In the genomic region with DNA sequence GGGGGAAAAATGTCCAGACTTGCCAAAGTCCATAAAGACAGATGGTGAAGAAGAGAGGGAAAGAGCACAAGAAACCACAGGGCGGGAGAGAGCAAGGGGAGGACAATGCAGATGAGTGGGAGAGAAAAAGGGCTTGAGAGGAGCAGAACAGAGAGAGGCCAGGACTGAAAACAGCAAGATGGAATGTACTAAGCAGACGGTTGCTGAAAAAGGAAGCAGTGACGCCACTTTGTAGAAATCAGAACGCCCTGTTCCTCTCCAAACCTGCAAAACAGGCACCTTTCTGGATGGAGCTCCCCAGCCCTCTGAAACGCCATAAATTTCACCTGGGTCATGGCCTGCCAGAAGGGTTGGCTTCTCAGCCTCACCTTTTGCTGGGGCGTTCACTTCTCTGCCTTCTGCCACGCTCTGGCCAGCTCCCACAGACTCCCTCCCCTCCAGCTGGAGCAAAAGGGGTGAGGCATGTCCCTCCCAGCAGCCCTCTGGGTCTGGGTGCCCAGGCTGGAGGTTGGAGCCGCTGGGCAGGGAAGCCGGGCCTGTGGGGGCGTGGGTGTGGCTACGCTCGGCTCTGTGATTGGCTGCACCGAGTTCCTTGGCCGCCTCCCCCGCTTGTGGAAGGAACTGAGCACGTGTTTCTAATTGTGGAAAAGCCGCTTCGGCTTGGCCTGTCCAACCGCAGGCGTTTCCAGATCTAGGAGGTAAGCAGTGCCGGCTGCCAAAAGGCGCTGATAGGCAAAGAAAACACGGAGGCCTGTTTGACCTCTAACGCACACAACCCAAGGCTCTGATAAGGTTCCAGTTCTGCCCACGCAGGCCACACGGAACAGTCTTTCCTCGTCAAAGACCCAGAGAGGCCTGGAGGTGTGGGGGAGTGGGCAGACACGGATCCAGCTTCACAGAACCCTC, we compare ENCODE assay signal across 8 cellular contexts. TPM values are rescaled to one million over a fixed set of nuclear protein-coding genes. Genes with fewer than 3 reads are reported as not detected.
DNase-seq lines count a peak whose midpoint lies in the region; ATAC-seq and TF ChIP-seq lines count a peak whose summit lies in the region.

No MANE protein-coding gene starts in this region.

- H3K36me3 Mint-ChIP-seq in nephron progenitor cell (ENCODE audit: low read depth), result peaks cover 42% of the 10 kb centered on the region
- no peaks in the 10 kb centered on the region for H3K36me3 Mint-ChIP-seq in activated T-helper 17 cell treated with anti-CD3 and anti-CD28 coated beads, Interleukin-2, amount 50 U/mL, for 72 hours (ENCODE audit: low read depth)

- no peaks in the 10 kb centered on the region for H3K9me3 ChIP-seq in Peyer's patch
- H3K9me3 ChIP-seq in esophagus squamous epithelium, result no peaks in the 10 kb centered on the region

- TF ChIP-seq POLR2A in Peyer's patch (IDR thresholded peaks at IDR 0.05), result no peak
- peak in 2 of 4 donors; percentile 82 to 86 for TF ChIP-seq POLR2A in esophagus squamous epithelium (IDR thresholded peaks at IDR 0.05)

- TF ChIP-seq CTCF in Peyer's patch (IDR thresholded peaks at IDR 0.05), result no peak
- no peak for TF ChIP-seq CTCF in esophagus squamous epithelium (IDR thresholded peaks at IDR 0.05)
- no peak for TF ChIP-seq CTCF in nephron progenitor cell (IDR thresholded peaks at IDR 0.05)

- H3K4me1 ChIP-seq in Peyer's patch, result peaks cover 0 to 9% (median 0%) of the 10 kb centered on the region in 4 donors
- H3K4me1 ChIP-seq in esophagus squamous epithelium, result peaks cover 30 to 94% (median 40%) of the 10 kb centered on the region in 3 donors

- H3K27ac Mint-ChIP-seq in nephron progenitor cell, result peak overlapping the region; percentile 96
- no peak overlapping the region for H3K27ac Mint-ChIP-seq in activated T-helper 17 cell treated with anti-CD3 and anti-CD28 coated beads, Interleukin-2, amount 50 U/mL, for 72 hours

- in situ Hi-C loops in G401 (cut with HindIII; ENCODE audit: low sequenced_read_pairs), result no loop called here

- H3K9me3 Mint-ChIP-seq in nephron progenitor cell, result peaks cover 3% of the 10 kb centered on the region
- H3K9me3 Mint-ChIP-seq in activated T-helper 17 cell treated with anti-CD3 and anti-CD28 coated beads, Interleukin-2, amount 50 U/mL, for 72 hours, result no peaks in the 10 kb centered on the region

- H3K36me3 ChIP-seq in Peyer's patch (no peaks in the 10 kb centered on the region), esophagus squamous epithelium (peaks cover 0 to 7% (median 0%) of the 10 kb centered on the region in 3 donors)

- no peak for ATAC-seq in HG02798 (IDR thresholded peaks at IDR 0.05; ENCODE audit: poor library complexity, unreplicated experiment)
- no peak for ATAC-seq in activated T-helper 17 cell treated with anti-CD3 and anti-CD28 coated beads, Interleukin-2, amount 50 U/mL, for 72 hours (replicated peaks)

- H3K27ac ChIP-seq in Peyer's patch (peak overlapping the region; percentile 60 to 80 (median 70)), esophagus squamous epithelium (peak overlapping the region; percentile 87 to 98 (median 96))

- DNase-seq in G401 (ENCODE audit: low spot score) (peak; percentile 96), Peyer's patch (peak; percentile 31 to 84 (median 77)), esophagus squamous epithelium (lab: John Stamatoyannopoulos, UW) (peak; percentile 28), nephron progenitor cell (peak; percentile 42), T-helper 9 cell (no peak), HCEC 1CT (no peak)

- peak overlapping the region; percentile 34 for H3K4me3 Mint-ChIP-seq in nephron progenitor cell
- no peak overlapping the region for H3K4me3 Mint-ChIP-seq in activated T-helper 17 cell treated with anti-CD3 and anti-CD28 coated beads, Interleukin-2, amount 50 U/mL, for 72 hours

- H3K27me3 Mint-ChIP-seq in nephron progenitor cell (ENCODE audit: low read depth, poor library complexity), result no peaks in the 10 kb centered on the region
- peaks cover 15% of the 10 kb centered on the region for H3K27me3 Mint-ChIP-seq in activated T-helper 17 cell treated with anti-CD3 and anti-CD28 coated beads, Interleukin-2, amount 50 U/mL, for 72 hours

- H3K27me3 ChIP-seq in Peyer's patch (no peaks in the 10 kb centered on the region), esophagus squamous epithelium (no peaks in the 10 kb centered on the region)

- peaks cover 59% of the 10 kb centered on the region for H3K4me1 Mint-ChIP-seq in nephron progenitor cell
- H3K4me1 Mint-ChIP-seq in activated T-helper 17 cell treated with anti-CD3 and anti-CD28 coated beads, Interleukin-2, amount 50 U/mL, for 72 hours, result no peaks in the 10 kb centered on the region

- H3K4me3 ChIP-seq in Peyer's patch, result peak overlapping the region in 1 of 4 donors; percentile 29
- peak overlapping the region; percentile 11 to 63 (median 44) for H3K4me3 ChIP-seq in esophagus squamous epithelium

- intact Hi-C loops in esophagus squamous epithelium (cut with DNase I), result no loop called here

- WGBS in esophagus squamous epithelium, 2 donors, result 15% methylated on average over 10 to 12 of the region's 28 CpGs

RNA-seq across cellular contexts. Expression of gene SLC7A8, which starts 29.3 kb away (rescaled TPM):
- 14.5 and 15.9 TPM in 2 replicates for total RNA-seq in G401 (2014; rRNA removed; shearing (Covaris generic))
- total RNA-seq in Peyer's patch, result 10 to 100 TPM; 21.8 to 56.9 (median 35.0) TPM
- 10 to 100 TPM; 22.2 to 58.0 (median 39.8) TPM for total RNA-seq in esophagus squamous epithelium
- under 1 TPM; 0.61 to 0.69 TPM for total RNA-seq in activated T-helper 17 cell treated with anti-CD3 and anti-CD28 coated beads, Interleukin-2, amount 50 U/mL, for 72 hours

RNA-seq across cellular contexts. Expression of gene CEBPE, which starts 35.1 kb away (rescaled TPM):
- total RNA-seq in G401 (2014; rRNA removed; shearing (Covaris generic)), result not detected in 2 replicates
- total RNA-seq in Peyer's patch (not detected), esophagus squamous epithelium (not detected)
- total RNA-seq in activated T-helper 17 cell treated with anti-CD3 and anti-CD28 coated beads, Interleukin-2, amount 50 U/mL, for 72 hours, result not detected

RNA-seq across cellular contexts. Expression of gene CIROP, which starts 49.4 kb away (rescaled TPM):
- total RNA-seq in G401 (2014; rRNA removed; shearing (Covaris generic)), result not detected in 2 replicates
- total RNA-seq in Peyer's patch (not detected), esophagus squamous epithelium (under 1 TPM in 1 of 4 donors, not detected in 3; 0.38 TPM)
- not detected for total RNA-seq in activated T-helper 17 cell treated with anti-CD3 and anti-CD28 coated beads, Interleukin-2, amount 50 U/mL, for 72 hours

RNA-seq across cellular contexts. Expression of gene C14orf119, which starts 58.8 kb away (rescaled TPM):
- total RNA-seq in G401 (2014; rRNA removed; shearing (Covaris generic)), result 53.7 and 55.2 TPM in 2 replicates
- 10 to 100 TPM in 3 of 4 donors, 1 to 10 TPM in 1; 5.0 to 30.3 (median 18.8) TPM for total RNA-seq in Peyer's patch
- 10 to 100 TPM; 17.5 to 42.0 (median 31.0) TPM for total RNA-seq in esophagus squamous epithelium
- 10 to 100 TPM; 40.3 to 53.4 TPM for total RNA-seq in activated T-helper 17 cell treated with anti-CD3 and anti-CD28 coated beads, Interleukin-2, amount 50 U/mL, for 72 hours

RNA-seq across cellular contexts. Expression of gene ACIN1, which starts 59.2 kb away (rescaled TPM):
- 80.3 and 95.3 TPM in 2 replicates for total RNA-seq in G401 (2014; rRNA removed; shearing (Covaris generic))
- total RNA-seq in Peyer's patch (100 to 1,000 TPM; 130 to 281 (median 238) TPM), esophagus squamous epithelium (100 to 1,000 TPM in 1 of 4 donors, 10 to 100 TPM in 3; 51.4 to 107 (median 83.0) TPM)
- 100 to 1,000 TPM; 187 to 214 TPM for total RNA-seq in activated T-helper 17 cell treated with anti-CD3 and anti-CD28 coated beads, Interleukin-2, amount 50 U/mL, for 72 hours

Comparison
In these comparisons a context has a peak if more than half of its experiments do, and no peak if none do; other contexts are left out.
1. DNase-seq: peak in G401 (single experiment), Peyer's patch (3 of 3), esophagus squamous epithelium (single experiment) and nephron progenitor cell (single experiment); none in T-helper 9 cell (single experiment) and HCEC 1CT (single experiment).